Comparison of ENCODE assay signal across 2 cellular contexts in the genomic region with DNA sequence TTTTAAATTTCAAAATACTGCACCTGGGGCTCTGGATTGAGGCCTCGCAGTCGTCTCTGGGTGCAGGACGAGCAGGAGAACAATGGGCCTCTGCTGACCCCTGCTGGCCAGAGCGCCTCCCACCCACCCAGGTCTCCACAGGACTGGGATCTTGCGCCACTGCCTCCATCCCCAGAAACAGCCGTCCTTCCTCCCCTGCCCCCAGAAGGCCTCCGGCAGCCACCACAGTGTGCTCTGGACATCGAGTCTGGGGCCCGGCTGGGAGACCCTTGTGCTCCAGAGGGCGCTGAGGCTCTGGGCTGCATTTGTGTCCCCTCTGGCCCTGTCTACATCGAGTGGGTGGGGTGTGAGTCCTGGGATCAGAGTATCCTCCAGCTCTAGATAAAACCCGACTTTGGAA.
TF ChIP-seq lines count a peak whose summit lies in the region.

No MANE protein-coding gene starts in this region.

TF ChIP-seq in HEK293T, 16 proteins besides CTCF, POLR2A, EP300 and RAD21:
- TF ChIP-seq L3MBTL2 (conservative IDR thresholded peaks at IDR 0.05), result no peak
- TF ChIP-seq LEF1 (IDR thresholded peaks at IDR 0.05; ENCODE audit: borderline replicate concordance), result no peak
- no peak for TF ChIP-seq ARNT (IDR thresholded peaks at IDR 0.05)
- TF ChIP-seq, protein P1, sequence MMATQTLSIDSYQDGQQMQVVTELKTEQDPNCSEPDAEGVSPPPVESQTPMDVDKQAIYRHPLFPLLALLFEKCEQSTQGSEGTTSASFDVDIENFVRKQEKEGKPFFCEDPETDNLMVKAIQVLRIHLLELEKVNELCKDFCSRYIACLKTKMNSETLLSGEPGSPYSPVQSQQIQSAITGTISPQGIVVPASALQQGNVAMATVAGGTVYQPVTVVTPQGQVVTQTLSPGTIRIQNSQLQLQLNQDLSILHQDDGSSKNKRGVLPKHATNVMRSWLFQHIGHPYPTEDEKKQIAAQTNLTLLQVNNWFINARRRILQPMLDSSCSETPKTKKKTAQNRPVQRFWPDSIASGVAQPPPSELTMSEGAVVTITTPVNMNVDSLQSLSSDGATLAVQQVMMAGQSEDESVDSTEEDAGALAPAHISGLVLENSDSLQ (IDR thresholded peaks at IDR 0.05), result no peak
- TF ChIP-seq FOXM1 (IDR thresholded peaks at IDR 0.05; ENCODE audit: borderline replicate concordance), result no peak
- TF ChIP-seq HDGF (IDR thresholded peaks at IDR 0.05; ENCODE audit: borderline replicate concordance), result no peak
- no peak for TF ChIP-seq ELF4 (IDR thresholded peaks at IDR 0.05)
- no peak for TF ChIP-seq SUZ12 (IDR thresholded peaks at IDR 0.05)
- no peak for TF ChIP-seq FOXK2 (IDR thresholded peaks at IDR 0.05)
- no peak for TF ChIP-seq ZNF384 (IDR thresholded peaks at IDR 0.05)
- no peak for TF ChIP-seq BHLHE40 (IDR thresholded peaks at IDR 0.05; ENCODE audit: borderline replicate concordance)
- no peak for TF ChIP-seq NFRKB (IDR thresholded peaks at IDR 0.05)
- TF ChIP-seq FOXA1 (IDR thresholded peaks at IDR 0.05), result no peak
- TF ChIP-seq CTBP1 (IDR thresholded peaks at IDR 0.05; ENCODE audit: borderline replicate concordance), result no peak
- no peak for TF ChIP-seq SP1 (IDR thresholded peaks at IDR 0.05)

TF ChIP-seq in H1, 55 proteins besides CTCF, POLR2A, EP300 and RAD21:
- TF ChIP-seq ZNF274 (IDR thresholded peaks at IDR 0.05; ENCODE audit: borderline replicate concordance, extremely low read depth, low read length), result no peak
- TF ChIP-seq, protein P2, sequence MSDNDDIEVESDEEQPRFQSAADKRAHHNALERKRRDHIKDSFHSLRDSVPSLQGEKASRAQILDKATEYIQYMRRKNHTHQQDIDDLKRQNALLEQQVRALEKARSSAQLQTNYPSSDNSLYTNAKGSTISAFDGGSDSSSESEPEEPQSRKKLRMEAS (IDR thresholded peaks at IDR 0.05), result 0 out of 2 replicates have a peak, but pooled peaks have one; percentile 32
- TF ChIP-seq TCF12 (IDR thresholded peaks at IDR 0.05; ENCODE audit: low read depth, low read length), result peak; percentile 49; the same call in 1 of the 2 replicates
- TF ChIP-seq MAFK (IDR thresholded peaks at IDR 0.05; ENCODE audit: low read depth, low read length), result no peak
- TF ChIP-seq CEBPB (IDR thresholded peaks at IDR 0.05; ENCODE audit: low read depth, low read length), result peak; percentile 91
TF ChIP-seq in H1: peak in this region for 3.
